17 cellular contexts compared by ENCODE assay signal in genomic region chr1:186681806-186682205, GRCh38. TPM values are rescaled to one million over a fixed set of nuclear protein-coding genes. Genes with fewer than 3 reads are reported as not detected.
DNase-seq lines count a peak whose midpoint lies in the region; FAIRE-seq and TF ChIP-seq lines count a peak whose summit lies in the region.
"Had no signal": no experiment of that assay in that cellular context is flagged by ENCODE, and none has a peak within 500 bp of the region (broad histone marks: within the 10 kb centered on the region; RNA-seq: fewer than 3 reads in every experiment).

No MANE protein-coding gene starts in this region.

- peak overlapping the region; percentile 81 for H3K4me2 ChIP-seq in keratinocyte (ENCODE audit: control insufficient read depth, extremely low read depth, insufficient read depth, low read depth, low read length)

- H2AFZ ChIP-seq in keratinocyte (ENCODE audit: control insufficient read depth, low read length) = no peak overlapping the region

- H3K9ac ChIP-seq in keratinocyte (ENCODE audit: control insufficient read depth, extremely low read depth, insufficient read depth, low read length) = peak overlapping the region; percentile 91
- H3K9ac ChIP-seq: neural progenitor cell had no signal

- H3K27ac Mint-ChIP-seq in MCF 10A (ENCODE audit: low read depth, unreplicated experiment) = peak overlapping the region; percentile 97
- H3K27ac Mint-ChIP-seq: activated CD4-positive, alpha-beta memory T cell treated with anti-CD3 and anti-CD28 coated beads, Interleukin-2, amount 10 ng/mL, durations not matched to agents 7 days and 5 days; endodermal cell; neural progenitor cell had no signal

- TF ChIP-seq POLR2A in breast epithelium (IDR thresholded peaks at IDR 0.05) (no peak), vagina (IDR thresholded peaks at IDR 0.05) (no peak)

- H3K36me3 ChIP-seq in breast epithelium = no peaks in the 10 kb centered on the region
- H3K36me3 ChIP-seq in keratinocyte (ENCODE audit: control insufficient read depth in 2 of 2, extremely low read depth in 1 of 2, insufficient read depth in 2 of 2, low read length in 2 of 2) = peaks cover 2 to 8% of the 10 kb centered on the region in 2 experiments
- no peaks in the 10 kb centered on the region for H3K36me3 ChIP-seq in vagina
- H3K36me3 ChIP-seq: neural progenitor cell had no signal

- H3K4me3 ChIP-seq in breast epithelium (peak overlapping the region in 1 of 3 donors; percentile 56), keratinocyte (ENCODE audit: control insufficient read depth in 2 of 3, extremely low read depth in 1 of 3, insufficient read depth in 2 of 3, low read depth in 1 of 3, low read length in 3 of 3) (peak overlapping the region; percentile 84 to 98 (median 84)), vagina (peak overlapping the region in 1 of 2 donors; percentile 59)

- H3K9me1 ChIP-seq in keratinocyte (ENCODE audit: control insufficient read depth, extremely low read depth, insufficient read depth, low read length) = no peaks in the 10 kb centered on the region

- H3K4me1 ChIP-seq in breast epithelium (no peaks in the 10 kb centered on the region), keratinocyte (ENCODE audit: control insufficient read depth, extremely low read depth, insufficient read depth, low read length) (peaks cover 8% of the 10 kb centered on the region), vagina (no peaks in the 10 kb centered on the region)

- POLR2A ChIA-PET in MCF 10A (lab: Yijun Ruan, JAX) = interaction anchor here (1.0 to 2.4 kb wide), 3 partner anchors 38 to 123 kb away, joined by 3 to 15 read pairs (median 4); no protein-coding TSS in a partner anchor

- no peak for FAIRE-seq in keratinocyte (lab: Jason Lieb, UNC)

- dilution Hi-C loops in keratinocyte (cut with MboI; ENCODE audit: extremely low pct_ligation_motif_present, low sequenced_read_pairs) = no loop called here

- TF ChIP-seq CTCF in MCF 10A (IDR thresholded peaks at IDR 0.05; ENCODE audit: unreplicated experiment) (no peak), breast epithelium (IDR thresholded peaks at IDR 0.05) (no peak), keratinocyte (optimal IDR thresholded peaks at IDR 0.05 in 1 of 3, IDR thresholded peaks at IDR 0.05 in 1 of 3, conservative IDR thresholded peaks at IDR 0.05 in 1 of 3; ENCODE audit: extremely low read depth in 1 of 3, insufficient read depth in 2 of 3, low read length in 3 of 3) (no peak), vagina (IDR thresholded peaks at IDR 0.05) (no peak)

- BruUV-seq in MCF 10A (replicated peaks; lab: Mats Ljungman, UMichigan) = no TSS peak

- H3K4me1 Mint-ChIP-seq in MCF 10A (ENCODE audit: insufficient read depth, unreplicated experiment) = peaks cover 29% of the 10 kb centered on the region
- H3K4me1 Mint-ChIP-seq: endodermal cell had no signal

- H3K9me3 ChIP-seq in breast epithelium = no peaks in the 10 kb centered on the region
- no peaks in the 10 kb centered on the region for H3K9me3 ChIP-seq in keratinocyte (ENCODE audit: control insufficient read depth, low read depth, low read length)
- H3K9me3 ChIP-seq in vagina = no peaks in the 10 kb centered on the region

- intact Hi-C loops in MCF 10A (cut with micrococcal nuclease) (loop anchor here (1.0 to 2.0 kb wide), 7 partner anchors 77 to 304 kb away; partner anchors contain the start of gene PLA2G4A), breast epithelium (cut with DNase I; ENCODE audit: low total_unique reads) (no loop called here), vagina (cut with DNase I) (no loop called here)

- no peaks in the 10 kb centered on the region for H3K27me3 Mint-ChIP-seq in MCF 10A (ENCODE audit: insufficient read depth, unreplicated experiment)

- no peaks in the 10 kb centered on the region for H4K20me1 ChIP-seq in keratinocyte (ENCODE audit: control insufficient read depth, extremely low read depth, insufficient read depth, low read length)

- CTCF ChIA-PET in MCF 10A (lab: Yijun Ruan, JAX) = interaction anchor here (0.6 to 12.1 kb wide), 10 partner anchors 14 to 1199 kb away, joined by 3 to 134 read pairs (median 16); no protein-coding TSS in a partner anchor

- H3K27ac ChIP-seq in breast epithelium (no peak overlapping the region), keratinocyte (ENCODE audit: control insufficient read depth, insufficient read depth, low read length) (peak overlapping the region; percentile 92), vagina (peak overlapping the region; percentile 32)
- H3K27ac ChIP-seq: HL-60, neural progenitor cell, RWPE1 had no signal

- H3K36me3 Mint-ChIP-seq in MCF 10A (ENCODE audit: insufficient read depth, unreplicated experiment) = no peaks in the 10 kb centered on the region
- H3K36me3 Mint-ChIP-seq: neural progenitor cell had no signal

- no peaks in the 10 kb centered on the region for H3K27me3 ChIP-seq in breast epithelium
- no peaks in the 10 kb centered on the region for H3K27me3 ChIP-seq in keratinocyte (ENCODE audit: control insufficient read depth, extremely low read depth, insufficient read depth, low read length)
- H3K27me3 ChIP-seq in vagina = no peaks in the 10 kb centered on the region

- peaks cover 7% of the 10 kb centered on the region for H3K79me2 ChIP-seq in keratinocyte (ENCODE audit: control insufficient read depth, insufficient read depth, low read length)

- H3K4me3 Mint-ChIP-seq in MCF 10A (ENCODE audit: unreplicated experiment) = peak overlapping the region; percentile 96

- peak; percentile 36 for DNase-seq in MCF 10A (ENCODE audit: unreplicated experiment)
- no peak for DNase-seq in breast epithelium (ENCODE audit: low spot score in 2 of 2)
- DNase-seq in dedifferentiated amniotic fluid mesenchymal stem cell (ENCODE audit: extremely low spot score) = peak; percentile 86
- DNase-seq in keratinocyte (ENCODE audit: low read depth, low spot score) = no peak
- DNase-seq in vagina (ENCODE audit: extremely low spot score in 2 of 2) = no peak
- no peak for DNase-seq in NCI-H128 (lab: John Stamatoyannopoulos, UW; ENCODE audit: unreplicated experiment)
- DNase-seq in activated CD4-positive, CD25-positive, alpha-beta regulatory T cell treated with anti-CD3 and anti-CD28 coated beads, Interleukin-2, amount 50 U/mL, for 72 hours = no peak
- no peak for DNase-seq in activated effector memory CD4-positive, alpha-beta T cell treated with anti-CD3 and anti-CD28 coated beads, Interleukin-2, amount 50 U/mL, for 16 hours
- DNase-seq: 8988T; activated CD4-positive, alpha-beta memory T cell treated with anti-CD3 and anti-CD28 coated beads, Interleukin-2, amount 10 ng/mL, durations not matched to agents 7 days and 5 days; endodermal cell; NCI-H2029 treated with DMSO at 0.1 percent for 48 hours; NCI-H774; stimulated activated naive CD4-positive, alpha-beta T cell treated with Interleukin-2 at 50 U/mL for 16 hours had no signal

- no peaks in the 10 kb centered on the region for H3K9me3 Mint-ChIP-seq in MCF 10A (ENCODE audit: unreplicated experiment)
- H3K9me3 Mint-ChIP-seq: activated CD4-positive, alpha-beta memory T cell treated with anti-CD3 and anti-CD28 coated beads, Interleukin-2, amount 10 ng/mL, durations not matched to agents 7 days and 5 days; endodermal cell; neural progenitor cell had no signal

RNA-seq across cellular contexts. Expression of gene PTGS2, which starts 1.6 kb away (rescaled TPM):
- total RNA-seq in MCF 10A (2022) (6.0 and 17.6 TPM in 2 replicates), breast epithelium (1 to 10 TPM; 1.3 to 7.6 (median 1.6) TPM), vagina (11.5 TPM)
- 36.9 to 222 TPM (median 117 TPM) in 3 replicates for polyA plus RNA-seq in keratinocyte
- 14.7 TPM for polyA plus RNA-seq in keratinocyte (2011; ENCODE audit: low read depth)
- 32.7 and 53.3 TPM in 2 replicates for polyA plus RNA-seq in keratinocyte (2011; cell fraction: cytosol; rRNA removed)
- 344 and 399 TPM in 2 replicates for polyA plus RNA-seq in keratinocyte (2011; cell fraction: nucleus; rRNA removed)
- polyA plus RNA-seq in keratinocyte (2012; ENCODE audit: low replicate concordance) = 19.7 and 36.8 TPM in 2 replicates
- 34.1 to 277 TPM (median 173 TPM) in 3 replicates for polyA minus RNA-seq in keratinocyte
- 101 TPM for polyA minus RNA-seq in keratinocyte (2011; cell fraction: cytosol; rRNA and poly(A)+ RNA removed)
- 337 and 687 TPM in 2 replicates for polyA minus RNA-seq in keratinocyte (2011; cell fraction: nucleus; rRNA and poly(A)+ RNA removed)

Comparison
In these comparisons a context has a peak if more than half of its experiments do, and no peak if none do; other contexts are left out.
1. DNase-seq: peak in MCF 10A (single experiment) and dedifferentiated amniotic fluid mesenchymal stem cell (single experiment); none in breast epithelium (0 of 2), keratinocyte (single experiment), vagina (0 of 2), NCI-H128 (single experiment), activated CD4-positive, CD25-positive, alpha-beta regulatory T cell treated with anti-CD3 and anti-CD28 coated beads, Interleukin-2, amount 50 U/mL, for 72 hours (single experiment) and activated effector memory CD4-positive, alpha-beta T cell treated with anti-CD3 and anti-CD28 coated beads, Interleukin-2, amount 50 U/mL, for 16 hours (single experiment).
2. H3K27ac ChIP-seq: peak in keratinocyte (single experiment) and vagina (single experiment); none in breast epithelium (0 of 2).